ENCODE assay signal across 8 cellular contexts in genomic region chr1:241423541-241424479, GRCh38.
A peak's percentile ranks its signal among the peaks of the same experiment; 100 is the strongest.
DNase-seq lines count a peak whose midpoint lies in the region; ATAC-seq lines count a peak whose summit lies in the region.

No MANE protein-coding gene starts in this region.

- H3K4me3 ChIP-seq in iPS-20b (ENCODE audit: low read length) (peak overlapping the region; percentile 65; the same call in 1 of the 2 replicates), skin epidermis (peak overlapping the region; percentile 17 to 35 (median 27))

- H3K9me3 ChIP-seq in iPS-20b (ENCODE audit: insufficient read depth, low read depth, low read length): no peaks in the 10 kb centered on the region

- no peak overlapping the region for H3K27ac ChIP-seq in iPS-20b (ENCODE audit: low read length)
- H3K27ac ChIP-seq in skin epidermis: no peak overlapping the region

- peak overlapping the region; percentile 27; the same call in 1 of the 2 replicates for H3K9ac ChIP-seq in iPS-20b (ENCODE audit: low read depth, low read length)

- no peaks in the 10 kb centered on the region for H3K36me3 ChIP-seq in iPS-20b (ENCODE audit: insufficient read depth, low read depth, low read length)

- DNase-seq in AG20443 (ENCODE audit: low spot score) (peak; percentile 49), NCI-H345 treated with DMSO at 0.1 percent for 48 hours (lab: John Stamatoyannopoulos, UW; ENCODE audit: unreplicated experiment) (peak; percentile 51), astrocyte of the hippocampus (ENCODE audit: low read depth, low spot score) (peak; percentile 38), GM19240 (ENCODE audit: insufficient read length, low spot score) (no peak)

- ATAC-seq in GM18508 (IDR thresholded peaks at IDR 0.05; ENCODE audit: insufficient read depth, unreplicated experiment): peak; percentile 94
- peak; percentile 94 for ATAC-seq in HG02884 (IDR thresholded peaks at IDR 0.05; ENCODE audit: unreplicated experiment)

- peaks cover 27% of the 10 kb centered on the region for H3K27me3 ChIP-seq in iPS-20b (ENCODE audit: insufficient read depth, low read length)

- H3K4me1 ChIP-seq in iPS-20b (ENCODE audit: insufficient read depth, low read length): no peaks in the 10 kb centered on the region
